20 cellular contexts compared by ENCODE assay signal in genomic region chr20:2657241-2657640, GRCh38. TPM values are rescaled to one million over a fixed set of nuclear protein-coding genes. Genes with fewer than 3 reads are reported as not detected.
DNase-seq lines count a peak whose midpoint lies in the region; ATAC-seq and TF ChIP-seq lines count a peak whose summit lies in the region.
"Had no signal": no experiment of that assay in that cellular context is flagged by ENCODE, and none has a peak within 500 bp of the region (broad histone marks: within the 10 kb centered on the region; RNA-seq: fewer than 3 reads in every experiment).

No MANE protein-coding gene starts in this region.

- H3K4me3 Mint-ChIP-seq in activated naive CD4-positive, alpha-beta T cell treated with anti-CD3 and anti-CD28 coated beads, Interleukin-2, amount 50 U/mL, for 24 hours, result peak overlapping the region; percentile 89
- H3K4me3 Mint-ChIP-seq in osteocyte (ENCODE audit: unreplicated experiment), result peak overlapping the region; percentile 6
- H3K4me3 Mint-ChIP-seq: memory B cell had no signal

- TF ChIP-seq CTCF in osteocyte (IDR thresholded peaks at IDR 0.05) (no peak), BE2C (IDR thresholded peaks at IDR 0.05; ENCODE audit: low read depth, low read length) (no peak)

- no peaks in the 10 kb centered on the region for H3K27me3 Mint-ChIP-seq in activated naive CD4-positive, alpha-beta T cell treated with anti-CD3 and anti-CD28 coated beads, Interleukin-2, amount 50 U/mL, for 24 hours
- H3K27me3 Mint-ChIP-seq in osteocyte (ENCODE audit: unreplicated experiment), result no peaks in the 10 kb centered on the region
- H3K27me3 Mint-ChIP-seq: memory B cell; naive thymus-derived CD8-positive, alpha-beta T cell had no signal

- DNase-seq in activated naive CD4-positive, alpha-beta T cell treated with Interleukin-2 at 50 U/mL for 16 hours, result no peak
- DNase-seq in activated T-cell treated with anti-CD3 and anti-CD28 coated beads, Interleukin-2, amount 50 U/mL, for 48 hours, result peak; percentile 28 to 32
- DNase-seq in osteocyte (ENCODE audit: extremely low spot score, unreplicated experiment), result no peak
- no peak for DNase-seq in foreskin melanocyte
- DNase-seq in BE2C, result no peak
- no peak for DNase-seq in NCI-H526 (lab: John Stamatoyannopoulos, UW)
- DNase-seq: activated gamma-delta T cell treated with Interleukin-2 at 50 U/mL for 16 hours; cerebellar nuclear complex; EL; H7; naive thymus-derived CD8-positive, alpha-beta T cell; NCI-H1417 treated with DMSO at 0.1 percent for 48 hours; NCI-H748 treated with DMSO at 0.1 percent for 48 hours; small intestine; T-helper 2 cell had no signal

- peaks cover 45% of the 10 kb centered on the region for H3K4me1 Mint-ChIP-seq in activated naive CD4-positive, alpha-beta T cell treated with anti-CD3 and anti-CD28 coated beads, Interleukin-2, amount 50 U/mL, for 24 hours
- H3K4me1 Mint-ChIP-seq in osteocyte (ENCODE audit: unreplicated experiment), result peaks cover 19% of the 10 kb centered on the region

- TF ChIP-seq POLR2A in GM18505 (IDR thresholded peaks at IDR 0.05; ENCODE audit: borderline replicate concordance, extremely low read depth, insufficient read depth, insufficient read length), result peak; percentile 39

- peaks cover 37% of the 10 kb centered on the region for H3K36me3 Mint-ChIP-seq in activated naive CD4-positive, alpha-beta T cell treated with anti-CD3 and anti-CD28 coated beads, Interleukin-2, amount 50 U/mL, for 24 hours
- peaks cover 54% of the 10 kb centered on the region for H3K36me3 Mint-ChIP-seq in osteocyte (ENCODE audit: unreplicated experiment)

- ATAC-seq in GM18505 (IDR thresholded peaks at IDR 0.05; ENCODE audit: unreplicated experiment), result no peak
- ATAC-seq: naive thymus-derived CD8-positive, alpha-beta T cell had no signal

- H3K36me3 ChIP-seq in BE2C, result peaks cover 58% of the 10 kb centered on the region

- H3K27ac Mint-ChIP-seq in activated naive CD4-positive, alpha-beta T cell treated with anti-CD3 and anti-CD28 coated beads, Interleukin-2, amount 50 U/mL, for 24 hours, result peak overlapping the region; percentile 81
- H3K27ac Mint-ChIP-seq in osteocyte (ENCODE audit: unreplicated experiment), result no peak overlapping the region

- H3K9me3 Mint-ChIP-seq in activated naive CD4-positive, alpha-beta T cell treated with anti-CD3 and anti-CD28 coated beads, Interleukin-2, amount 50 U/mL, for 24 hours, result no peaks in the 10 kb centered on the region
- H3K9me3 Mint-ChIP-seq in osteocyte (ENCODE audit: unreplicated experiment), result no peaks in the 10 kb centered on the region
- H3K9me3 Mint-ChIP-seq: memory B cell; naive thymus-derived CD8-positive, alpha-beta T cell had no signal

- H3K4me1 ChIP-seq in BE2C, result no peaks in the 10 kb centered on the region

- no peak overlapping the region for H3K4me3 ChIP-seq in BE2C (ENCODE audit: low read depth, low read length)
- H3K4me3 ChIP-seq: SJSA1, suprapubic skin had no signal

- H3K27me3 ChIP-seq in BE2C, result no peaks in the 10 kb centered on the region
- H3K27me3 ChIP-seq: SJSA1, suprapubic skin had no signal

- no peaks in the 10 kb centered on the region for H3K9me3 ChIP-seq in BE2C
- H3K9me3 ChIP-seq: SJSA1, suprapubic skin had no signal

RNA-seq across cellular contexts. Expression of gene NOP56, which starts 4.8 kb away (rescaled TPM):
- total RNA-seq in osteocyte, result 141 and 142 TPM in 2 replicates
- 325 TPM for polyA plus RNA-seq in BE2C (2012; ENCODE audit: insufficient read depth, insufficient read length, low read depth)

RNA-seq across cellular contexts. Expression of gene IDH3B, which starts 6.8 kb away (rescaled TPM):
- total RNA-seq in osteocyte, result 78.1 and 86.6 TPM in 2 replicates
- 151 TPM for polyA plus RNA-seq in BE2C (2012; ENCODE audit: insufficient read depth, insufficient read length, low read depth)

RNA-seq across cellular contexts. Expression of gene EBF4, which starts 35.3 kb away (rescaled TPM):
- total RNA-seq in osteocyte, result 9.8 and 12.8 TPM in 2 replicates
- 1.7 TPM for polyA plus RNA-seq in BE2C (2012; ENCODE audit: insufficient read depth, insufficient read length, low read depth)

Comparison
In these comparisons a context has a peak if more than half of its experiments do, and no peak if none do; other contexts are left out.
1. DNase-seq: peak in activated T-cell treated with anti-CD3 and anti-CD28 coated beads, Interleukin-2, amount 50 U/mL, for 48 hours (2 of 2); none in activated naive CD4-positive, alpha-beta T cell treated with Interleukin-2 at 50 U/mL for 16 hours (single experiment), osteocyte (single experiment), foreskin melanocyte (single experiment), BE2C (single experiment) and NCI-H526 (0 of 2).